In the genomic region with DNA sequence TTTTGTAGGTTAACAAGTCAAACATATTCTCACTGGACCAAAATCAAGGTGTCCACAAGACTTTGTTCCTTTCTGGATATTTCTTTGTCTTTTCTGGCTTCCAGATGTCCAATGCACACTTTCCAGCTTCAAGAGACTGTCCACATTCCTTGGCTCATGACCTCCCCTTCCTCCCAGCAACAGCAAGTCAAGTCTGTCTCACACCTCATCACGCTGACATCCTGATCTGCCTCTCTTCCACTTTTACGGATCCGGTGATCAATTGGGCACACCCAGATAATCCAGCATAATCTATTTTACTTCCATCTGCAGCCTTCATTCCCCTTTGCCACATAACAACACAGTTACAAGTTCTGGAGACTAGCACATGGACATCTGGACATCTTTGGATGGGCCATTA, we compare ENCODE assay signal across 15 cellular contexts.
"Had no signal": no experiment of that assay in that cellular context is flagged by ENCODE, and none has a peak within 500 bp of the region (broad histone marks: within the 10 kb centered on the region; RNA-seq: fewer than 3 reads in every experiment).

No MANE protein-coding gene starts in this region.

- H3K4me3 ChIP-seq: ascending aorta, coronary artery, lung, pancreas, right lobe of liver, upper lobe of right lung had no signal

- ATAC-seq: foreskin keratinocyte; natural killer cell treated with Interleukin-12 subunit alpha and Interleukin-12 subunit beta and Interleukin-15 and Interleukin-18, amount 100 ng/mL, for 72 hours; pancreas; right lobe of liver; upper lobe of right lung had no signal

- H3K27me3 Mint-ChIP-seq: natural killer cell treated with Interleukin-12 subunit alpha and Interleukin-12 subunit beta and Interleukin-15 and Interleukin-18, amount 100 ng/mL, for 72 hours had no signal

- DNase-seq: activated effector memory CD4-positive, alpha-beta T cell treated with Interleukin-2 at 50 U/mL for 16 hours; foreskin keratinocyte; hippocampal formation; islet precursor cell; pancreas; right lobe of liver; small intestine; stimulated activated CD4-positive, alpha-beta T cell treated with anti-CD3 and anti-CD28 coated beads, Interleukin-4, amount 100 ng/mL, for 1 hour; T-helper 1 cell; upper lobe of right lung had no signal

- H3K27me3 ChIP-seq: ascending aorta, foreskin keratinocyte, neutrophil, pancreas, right lobe of liver, upper lobe of right lung had no signal

- H3K9me3 ChIP-seq: ascending aorta, neutrophil, pancreas, upper lobe of right lung had no signal

- H3K36me3 ChIP-seq: pancreas, upper lobe of right lung had no signal

- H3K4me3 Mint-ChIP-seq: natural killer cell treated with Interleukin-12 subunit alpha and Interleukin-12 subunit beta and Interleukin-15 and Interleukin-18, amount 100 ng/mL, for 72 hours had no signal

- FAIRE-seq: pancreas, small intestine had no signal

- H3K27ac ChIP-seq: ascending aorta, coronary artery, neutrophil, pancreas, right lobe of liver, upper lobe of right lung had no signal
